ENCODE assay signal across 3 cellular contexts in the genomic region with DNA sequence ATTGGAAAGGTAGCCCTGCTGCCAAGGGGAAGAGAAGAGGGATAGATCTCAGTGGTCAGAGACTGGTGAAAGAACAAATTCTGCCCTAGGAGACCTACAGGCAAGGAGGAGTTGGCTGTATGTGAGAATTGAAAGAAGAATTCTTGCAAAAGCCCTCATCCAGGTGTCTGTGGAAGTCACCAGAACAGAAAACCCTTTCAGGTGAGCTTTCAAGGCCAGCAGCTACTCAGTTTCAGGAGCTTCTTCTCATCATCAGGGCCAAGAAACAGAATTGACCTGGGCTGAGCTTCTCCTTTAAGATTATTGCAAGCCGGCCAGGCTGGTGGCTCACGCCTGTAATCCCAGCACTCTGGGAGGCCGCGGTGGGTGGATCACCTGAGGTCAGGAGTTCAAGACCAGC.
"Had no signal": no experiment of that assay in that cellular context is flagged by ENCODE, and none has a peak within 500 bp of the region (broad histone marks: within the 10 kb centered on the region; RNA-seq: fewer than 3 reads in every experiment).

No MANE protein-coding gene starts in this region.

- DNase-seq: GDM1, GF-D8 had no signal

- H3K4me3 ChIP-seq: GM12878 had no signal
